In genomic region chr20:18287915-18288747, GRCh38 we compare ENCODE assay signal across 7 cellular contexts.
DNase-seq lines count a peak whose midpoint lies in the region; ATAC-seq and TF ChIP-seq lines count a peak whose summit lies in the region.

Gene ZNF133 (plus strand): TSS chr20:18288527. CDS start chr20:18305687, 17,160 bp downstream.

- TF ChIP-seq CTCF in astrocyte of the spinal cord (IDR thresholded peaks at IDR 0.05; ENCODE audit: low read depth, low read length): no peak

- in situ Hi-C loops in astrocyte of the spinal cord (cut with HindIII; ENCODE audit: low sequenced_read_pairs): no loop called here

- peak; percentile 92 for DNase-seq in NCI-H2029 treated with DMSO at 0.1 percent for 48 hours (lab: John Stamatoyannopoulos, UW)
- DNase-seq in T-helper 9 cell: peak; percentile 98
- peak; percentile 96 for DNase-seq in astrocyte of the spinal cord (ENCODE audit: low read depth, low spot score)
- DNase-seq in hippocampal formation (lab: John Stamatoyannopoulos, UW): peak; percentile 94 to 98
- DNase-seq in retina: peak; percentile 100

- H3K4me3 ChIP-seq in astrocyte of the spinal cord (ENCODE audit: low read depth, low read length): peak within 1 kb of the TSS; percentile 96

- peak; percentile 99 for ATAC-seq in GM18511 (IDR thresholded peaks at IDR 0.05; ENCODE audit: unreplicated experiment)
- ATAC-seq in HG03025 (IDR thresholded peaks at IDR 0.05; ENCODE audit: low FRiP score, unreplicated experiment): peak; percentile 98

Comparison
In these comparisons a context has a peak if more than half of its experiments do, and no peak if none do; other contexts are left out.
1. Peak in every context shown above with its lines: DNase-seq, ATAC-seq and H3K4me3 ChIP-seq.